ENCODE assay signal across 1 cellular context in the genomic region with DNA sequence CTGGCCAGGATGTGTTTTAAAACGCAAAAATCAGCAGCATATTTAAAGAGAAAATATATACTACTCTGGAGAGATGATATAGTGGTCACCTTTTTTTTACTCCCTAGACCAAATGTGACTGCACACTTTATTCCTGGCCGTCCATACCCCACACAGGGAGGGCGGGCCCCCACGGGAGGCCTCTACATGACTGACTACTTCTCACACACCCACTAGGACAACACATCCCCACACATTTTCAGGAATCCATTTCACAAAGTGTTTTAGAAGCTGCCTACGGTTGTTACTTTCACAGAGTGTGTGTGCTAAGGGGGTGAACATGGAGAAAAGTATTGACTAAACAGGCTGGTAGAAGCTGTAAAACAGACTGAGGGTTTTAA.
TF ChIP-seq lines count a peak whose summit lies in the region.

No MANE protein-coding gene starts in this region.

TF ChIP-seq in WTC11, 78 proteins besides CTCF, POLR2A, EP300 and RAD21 (continued from another document):
- TF ChIP-seq, protein P1, sequence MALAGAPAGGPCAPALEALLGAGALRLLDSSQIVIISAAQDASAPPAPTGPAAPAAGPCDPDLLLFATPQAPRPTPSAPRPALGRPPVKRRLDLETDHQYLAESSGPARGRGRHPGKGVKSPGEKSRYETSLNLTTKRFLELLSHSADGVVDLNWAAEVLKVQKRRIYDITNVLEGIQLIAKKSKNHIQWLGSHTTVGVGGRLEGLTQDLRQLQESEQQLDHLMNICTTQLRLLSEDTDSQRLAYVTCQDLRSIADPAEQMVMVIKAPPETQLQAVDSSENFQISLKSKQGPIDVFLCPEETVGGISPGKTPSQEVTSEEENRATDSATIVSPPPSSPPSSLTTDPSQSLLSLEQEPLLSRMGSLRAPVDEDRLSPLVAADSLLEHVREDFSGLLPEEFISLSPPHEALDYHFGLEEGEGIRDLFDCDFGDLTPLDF (CRISPR knock-in tag; IDR thresholded peaks at IDR 0.05) = no peak
- TF ChIP-seq MXD4 (CRISPR knock-in tag; IDR thresholded peaks at IDR 0.05; ENCODE audit: borderline replicate concordance) = no peak
- TF ChIP-seq ZNF671 (CRISPR knock-in tag; IDR thresholded peaks at IDR 0.05) = no peak
- no peak for TF ChIP-seq PREB (CRISPR knock-in tag; IDR thresholded peaks at IDR 0.05; ENCODE audit: borderline replicate concordance)
- no peak for TF ChIP-seq NFYB (CRISPR knock-in tag; conservative IDR thresholded peaks at IDR 0.05; ENCODE audit: low read depth)
- TF ChIP-seq JAZF1 (CRISPR knock-in tag; IDR thresholded peaks at IDR 0.05) = no peak
- no peak for TF ChIP-seq AFF4 (CRISPR knock-in tag; IDR thresholded peaks at IDR 0.05; ENCODE audit: borderline replicate concordance)
- TF ChIP-seq SOX15 (CRISPR knock-in tag; IDR thresholded peaks at IDR 0.05) = no peak
- TF ChIP-seq TP53 (CRISPR knock-in tag; IDR thresholded peaks at IDR 0.05) = no peak
- TF ChIP-seq, protein P2, sequence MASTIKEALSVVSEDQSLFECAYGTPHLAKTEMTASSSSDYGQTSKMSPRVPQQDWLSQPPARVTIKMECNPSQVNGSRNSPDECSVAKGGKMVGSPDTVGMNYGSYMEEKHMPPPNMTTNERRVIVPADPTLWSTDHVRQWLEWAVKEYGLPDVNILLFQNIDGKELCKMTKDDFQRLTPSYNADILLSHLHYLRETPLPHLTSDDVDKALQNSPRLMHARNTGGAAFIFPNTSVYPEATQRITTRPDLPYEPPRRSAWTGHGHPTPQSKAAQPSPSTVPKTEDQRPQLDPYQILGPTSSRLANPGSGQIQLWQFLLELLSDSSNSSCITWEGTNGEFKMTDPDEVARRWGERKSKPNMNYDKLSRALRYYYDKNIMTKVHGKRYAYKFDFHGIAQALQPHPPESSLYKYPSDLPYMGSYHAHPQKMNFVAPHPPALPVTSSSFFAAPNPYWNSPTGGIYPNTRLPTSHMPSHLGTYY (CRISPR knock-in tag; IDR thresholded peaks at IDR 0.05) = no peak
- TF ChIP-seq, protein P3, sequence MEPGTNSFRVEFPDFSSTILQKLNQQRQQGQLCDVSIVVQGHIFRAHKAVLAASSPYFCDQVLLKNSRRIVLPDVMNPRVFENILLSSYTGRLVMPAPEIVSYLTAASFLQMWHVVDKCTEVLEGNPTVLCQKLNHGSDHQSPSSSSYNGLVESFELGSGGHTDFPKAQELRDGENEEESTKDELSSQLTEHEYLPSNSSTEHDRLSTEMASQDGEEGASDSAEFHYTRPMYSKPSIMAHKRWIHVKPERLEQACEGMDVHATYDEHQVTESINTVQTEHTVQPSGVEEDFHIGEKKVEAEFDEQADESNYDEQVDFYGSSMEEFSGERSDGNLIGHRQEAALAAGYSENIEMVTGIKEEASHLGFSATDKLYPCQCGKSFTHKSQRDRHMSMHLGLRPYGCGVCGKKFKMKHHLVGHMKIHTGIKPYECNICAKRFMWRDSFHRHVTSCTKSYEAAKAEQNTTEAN (CRISPR knock-in tag; IDR thresholded peaks at IDR 0.05) = no peak
- TF ChIP-seq GRHL2 (CRISPR knock-in tag; IDR thresholded peaks at IDR 0.05; ENCODE audit: insufficient replicate concordance, severe bottlenecking) = no peak
TF ChIP-seq in WTC11: peak in this region for 0.
